ENCODE assay signal across 8 cellular contexts in genomic region chr19:35901055-35901644, GRCh38. TPM values are rescaled to one million over a fixed set of nuclear protein-coding genes. Genes with fewer than 3 reads are reported as not detected.
DNase-seq lines count a peak whose midpoint lies in the region; ATAC-seq, FAIRE-seq and TF ChIP-seq lines count a peak whose summit lies in the region.

No MANE protein-coding gene starts in this region.

- WGBS in mesendoderm (ENCODE audit: extremely low coverage, insufficient coverage, low lambda C conversion rate), result no CpG with 5 or more reads among the region's 2 CpGs

- H3K4me3 ChIP-seq in AG09309 (ENCODE audit: control insufficient read depth, low read depth, low read length) (peak overlapping the region; percentile 91), astrocyte of the spinal cord (ENCODE audit: low read depth, low read length) (no peak overlapping the region), mesendoderm (ENCODE audit: low read length) (no peak overlapping the region)

- H4K8ac ChIP-seq in mesendoderm (ENCODE audit: low read depth, low read length), result no peak overlapping the region

- H3K27ac ChIP-seq in mesendoderm (ENCODE audit: low read depth, low read length), result no peak overlapping the region

- peaks cover 3% of the 10 kb centered on the region for H3K36me3 ChIP-seq in mesendoderm (ENCODE audit: control insufficient read depth, insufficient read depth, low read length)

- DNase-seq in AG09309 (ENCODE audit: low read depth), result no peak
- peak; percentile 42 for DNase-seq in HTR-8/SVneo (ENCODE audit: insufficient read length, low spot score)
- peak; percentile 9 for DNase-seq in astrocyte of the spinal cord (ENCODE audit: low read depth, low spot score)
- DNase-seq in mesendoderm, result no peak
- DNase-seq in mesenteric fat pad (ENCODE audit: low spot score), result no peak
- DNase-seq in DMS153 (lab: John Stamatoyannopoulos, UW), result no peak

- no peak for FAIRE-seq in HTR-8/SVneo (lab: Jason Lieb, UNC)

- H3K79me1 ChIP-seq in mesendoderm (ENCODE audit: low read length), result peaks cover 6% of the 10 kb centered on the region

- H2BK5ac ChIP-seq in mesendoderm (ENCODE audit: low read length), result no peak overlapping the region

- H3K4me2 ChIP-seq in mesendoderm (ENCODE audit: low read length), result no peak overlapping the region

- H2BK120ac ChIP-seq in mesendoderm (ENCODE audit: low read depth, low read length), result no peak overlapping the region

- no peaks in the 10 kb centered on the region for H3K27me3 ChIP-seq in mesendoderm (ENCODE audit: insufficient read depth, low read length, poor library complexity)

- no peak for TF ChIP-seq CTCF in AG09309 (IDR thresholded peaks at IDR 0.05; ENCODE audit: control insufficient read depth, insufficient read depth, low read depth, low read length, missing control alignments)
- TF ChIP-seq CTCF in astrocyte of the spinal cord (IDR thresholded peaks at IDR 0.05; ENCODE audit: low read depth, low read length), result no peak

- H2BK15ac ChIP-seq in mesendoderm (replicated peaks; ENCODE audit: low read depth), result no peak overlapping the region

- H3K23ac ChIP-seq in mesendoderm (ENCODE audit: low read length), result no peak overlapping the region

- H3K4me1 ChIP-seq in mesendoderm (ENCODE audit: control insufficient read depth, low read depth, low read length), result peaks cover 7% of the 10 kb centered on the region

- no peak overlapping the region for H2AK5ac ChIP-seq in mesendoderm (ENCODE audit: low read length)

- H3K79me2 ChIP-seq in mesendoderm (ENCODE audit: control insufficient read depth, insufficient read depth, low read length), result peaks cover 2% of the 10 kb centered on the region

- no peak overlapping the region for H3K18ac ChIP-seq in mesendoderm (ENCODE audit: low read length)

- no peak overlapping the region for H3K4ac ChIP-seq in mesendoderm (ENCODE audit: low read depth, low read length)

- in situ Hi-C loops in astrocyte of the spinal cord (cut with HindIII; ENCODE audit: low sequenced_read_pairs), result no loop called here

- H3K56ac ChIP-seq in mesendoderm (ENCODE audit: low read length), result peak overlapping the region; percentile 74

- no peak overlapping the region for H4K5ac ChIP-seq in mesendoderm (ENCODE audit: low read length)

- peak overlapping the region; percentile 44 for H3K9ac ChIP-seq in mesendoderm (ENCODE audit: low read length)

- ATAC-seq in GM19395 (IDR thresholded peaks at IDR 0.05; ENCODE audit: unreplicated experiment), result no peak
- no peak for ATAC-seq in HG02610 (IDR thresholded peaks at IDR 0.05; ENCODE audit: unreplicated experiment)

RNA-seq across cellular contexts. Expression of gene NFKBID, which starts 0.8 kb away (rescaled TPM):
- 5.1 TPM for polyA plus RNA-seq in mesendoderm (2013, experiment 1 of 2)
- polyA plus RNA-seq in mesendoderm (2013, experiment 2 of 2), result 5.1 TPM
- total RNA-seq in mesenteric fat pad, result 33.3 TPM

RNA-seq across cellular contexts. Expression of gene HCST, which starts 1.2 kb away (rescaled TPM):
- polyA plus RNA-seq in mesendoderm (2013, experiment 1 of 2), result 3.3 TPM
- 3.4 TPM for polyA plus RNA-seq in mesendoderm (2013, experiment 2 of 2)
- total RNA-seq in mesenteric fat pad, result 20.9 TPM

RNA-seq across cellular contexts. Expression of gene TYROBP, which starts 6.9 kb away (rescaled TPM):
- 0.34 TPM for polyA plus RNA-seq in mesendoderm (2013, experiment 1 of 2)
- 0.29 TPM for polyA plus RNA-seq in mesendoderm (2013, experiment 2 of 2)
- 201 TPM for total RNA-seq in mesenteric fat pad

RNA-seq across cellular contexts. Expression of gene APLP1, which starts 32.8 kb away (rescaled TPM):
- polyA plus RNA-seq in mesendoderm (2013, experiment 1 of 2), result 8.0 TPM
- 7.9 TPM for polyA plus RNA-seq in mesendoderm (2013, experiment 2 of 2)
- 3.5 TPM for total RNA-seq in mesenteric fat pad

RNA-seq across cellular contexts. Expression of gene LRFN3, which starts 35.0 kb away (rescaled TPM):
- polyA plus RNA-seq in mesendoderm (2013, experiment 1 of 2), result 7.6 TPM
- 8.2 TPM for polyA plus RNA-seq in mesendoderm (2013, experiment 2 of 2)
- 11.5 TPM for total RNA-seq in mesenteric fat pad

Comparison
In these comparisons a context has a peak if more than half of its experiments do, and no peak if none do; other contexts are left out.
1. DNase-seq: peak in HTR-8/SVneo (single experiment) and astrocyte of the spinal cord (single experiment); none in AG09309 (single experiment), mesendoderm (single experiment), mesenteric fat pad (single experiment) and DMS153 (single experiment).